Comparison of ENCODE assay signal across 8 cellular contexts in genomic region chr5:35803221-35803651, GRCh38. TPM values are rescaled to one million over a fixed set of nuclear protein-coding genes. Genes with fewer than 3 reads are reported as not detected.
A peak's percentile ranks its signal among the peaks of the same experiment; 100 is the strongest.
DNase-seq lines count a peak whose midpoint lies in the region; ATAC-seq, FAIRE-seq and TF ChIP-seq lines count a peak whose summit lies in the region.

No MANE protein-coding gene starts in this region.

- no peak overlapping the region for H3K27ac Mint-ChIP-seq in astrocyte (ENCODE audit: unreplicated experiment)

- H3K27ac ChIP-seq in astrocyte (ENCODE audit: low read depth, low read length) (no peak overlapping the region), prostate gland (no peak overlapping the region)

- FAIRE-seq in astrocyte (lab: Jason Lieb, UNC), result peak; percentile 81

- peak overlapping the region; percentile 60 for H2AFZ ChIP-seq in astrocyte (ENCODE audit: low read depth, low read length)

- H3K36me3 ChIP-seq in astrocyte (ENCODE audit: insufficient read depth, low read length), result no peaks in the 10 kb centered on the region
- H3K36me3 ChIP-seq in prostate gland, result no peaks in the 10 kb centered on the region

- no peaks in the 10 kb centered on the region for H3K9me3 ChIP-seq in astrocyte (ENCODE audit: insufficient read depth, low read depth, low read length)
- no peaks in the 10 kb centered on the region for H3K9me3 ChIP-seq in prostate gland

- 10% methylated on average over 3 of the region's 3 CpGs for WGBS in prostate gland

- no peak overlapping the region for H3K4me2 ChIP-seq in astrocyte (ENCODE audit: low read length)

- no peak overlapping the region for H3K9ac ChIP-seq in astrocyte (ENCODE audit: low read length)

- peak; percentile 86 for DNase-seq in DMS79 treated with DMSO at 0.1 percent for 48 hours (lab: John Stamatoyannopoulos, UW)
- DNase-seq in NCI-H2081 (lab: John Stamatoyannopoulos, UW), result peak; percentile 75 to 95
- DNase-seq in astrocyte (ENCODE audit: low read depth), result peak; percentile 49
- peak; percentile 71 for DNase-seq in iris pigment epithelial cell (ENCODE audit: low read depth)
- no peak for DNase-seq in NCI-H510A treated with DMSO at 0.1 percent for 48 hours (lab: John Stamatoyannopoulos, UW)
- DNase-seq in prostate gland (ENCODE audit: low spot score), result no peak
- DNase-seq in GM13976 (ENCODE audit: low spot score), result no peak

- H3K4me1 Mint-ChIP-seq in astrocyte (ENCODE audit: low read depth, unreplicated experiment), result peaks cover 15% of the 10 kb centered on the region

- H4K20me1 ChIP-seq in astrocyte (ENCODE audit: insufficient read depth, low read length), result no peaks in the 10 kb centered on the region

- H3K27me3 Mint-ChIP-seq in astrocyte (ENCODE audit: low read depth, unreplicated experiment), result no peaks in the 10 kb centered on the region

- H3K79me2 ChIP-seq in astrocyte (ENCODE audit: insufficient read depth, low read length), result no peaks in the 10 kb centered on the region

- H3K4me1 ChIP-seq in astrocyte (ENCODE audit: insufficient read depth, low read length) (peaks cover 3% of the 10 kb centered on the region), prostate gland (replicated peaks) (no peaks in the 10 kb centered on the region)

- H3K4me3 ChIP-seq in astrocyte (ENCODE audit: insufficient read depth, low read depth, low read length) (no peak overlapping the region), prostate gland (no peak overlapping the region)

- no peak for ATAC-seq in HG03139 (IDR thresholded peaks at IDR 0.05; ENCODE audit: unreplicated experiment)

- intact Hi-C loops in prostate gland (cut with DNase I), result no loop called here

- no peak for TF ChIP-seq POLR2A in prostate gland (IDR thresholded peaks at IDR 0.05)

- peaks cover 2% of the 10 kb centered on the region for H3K27me3 ChIP-seq in astrocyte (ENCODE audit: insufficient read depth, low read length)
- H3K27me3 ChIP-seq in prostate gland (replicated peaks; ENCODE audit: insufficient read depth), result no peaks in the 10 kb centered on the region

- H3K4me3 Mint-ChIP-seq in astrocyte (ENCODE audit: unreplicated experiment), result no peak overlapping the region

- in situ Hi-C loops in GM13976 (cut with MboI; ENCODE audit: low sequenced_read_pairs, unreplicated experiment), result no loop called here

- no peaks in the 10 kb centered on the region for H3K36me3 Mint-ChIP-seq in astrocyte (ENCODE audit: low read depth, unreplicated experiment)

- TF ChIP-seq CTCF in astrocyte (IDR thresholded peaks at IDR 0.05; ENCODE audit: insufficient read depth, low read depth, low read length) (no peak), prostate gland (IDR thresholded peaks at IDR 0.05) (no peak), GM13976 (IDR thresholded peaks at IDR 0.05; ENCODE audit: borderline replicate concordance, control extremely low read depth, extremely low read depth, insufficient read depth, missing control alignments) (no peak)

- H3K9me3 Mint-ChIP-seq in astrocyte (ENCODE audit: unreplicated experiment), result no peaks in the 10 kb centered on the region

RNA-seq across cellular contexts. Expression of gene IL7R, which starts 53.5 kb away (rescaled TPM):
- 5.6 and 10.8 TPM in 2 replicates for total RNA-seq in astrocyte
- total RNA-seq in prostate gland, result 10 to 100 TPM in 1 of 2 donors, 1 to 10 TPM in 1; 7.8 to 13.5 TPM

Comparison
In these comparisons a context has a peak if more than half of its experiments do, and no peak if none do; other contexts are left out.
1. DNase-seq: peak in DMS79 treated with DMSO at 0.1 percent for 48 hours (single experiment), NCI-H2081 (2 of 2), astrocyte (single experiment) and iris pigment epithelial cell (single experiment); none in NCI-H510A treated with DMSO at 0.1 percent for 48 hours (single experiment), prostate gland (single experiment) and GM13976 (single experiment).